In the genomic region with DNA sequence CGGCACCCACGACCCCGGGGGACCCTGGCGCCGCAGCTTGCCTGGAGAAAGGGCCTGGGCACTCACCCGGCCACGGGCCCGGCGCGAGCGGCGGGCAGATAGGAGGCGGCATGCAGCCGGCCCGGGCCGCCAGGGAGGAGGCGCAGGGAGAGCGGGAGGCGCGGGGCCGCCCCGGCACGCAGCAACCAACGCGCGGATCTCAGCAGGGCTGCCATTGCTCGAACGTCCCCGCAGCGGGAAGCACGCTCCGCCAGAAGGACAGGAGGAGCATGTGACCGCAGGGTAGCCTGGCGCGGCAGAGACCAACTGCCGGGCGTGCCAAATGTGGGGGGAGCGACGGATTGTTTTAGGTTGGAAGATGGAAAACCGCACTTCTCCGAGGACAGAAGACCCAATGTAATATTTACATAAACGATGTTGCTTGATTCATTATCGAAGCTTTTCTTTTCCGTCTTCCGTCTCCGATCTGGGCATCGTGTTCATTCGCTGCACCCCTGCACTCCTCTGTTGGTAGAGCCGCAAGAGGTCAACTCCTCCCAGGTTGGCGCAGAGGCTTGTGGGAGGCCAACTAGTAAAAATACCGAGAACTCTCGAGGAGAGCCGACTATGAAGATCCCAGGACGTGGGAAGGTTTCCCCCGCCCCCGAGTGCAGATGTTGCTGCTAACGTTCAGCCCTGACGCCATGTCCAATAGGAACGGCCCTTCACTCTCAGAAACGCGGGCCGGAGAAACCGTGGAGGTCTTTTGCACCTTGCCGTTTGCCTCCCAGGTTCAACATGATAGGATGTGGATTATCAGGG, we compare ENCODE assay signal across 8 cellular contexts. TPM values are rescaled to one million over a fixed set of nuclear protein-coding genes. Genes with fewer than 3 reads are reported as not detected.
DNase-seq lines count a peak whose midpoint lies in the region; ATAC-seq and TF ChIP-seq lines count a peak whose summit lies in the region.

A gene (minus strand): TSS at position 257 of the 801 bp plus-strand sequence. CDS start 42 bp downstream, at position 215.

- DNase-seq in DMS79 (lab: John Stamatoyannopoulos, UW) (peak; percentile 96), Karpas-422 (peak; percentile 97), RKO (ENCODE audit: low spot score) (peak; percentile 97), activated T-helper 1 cell treated with Interleukin-2 at 50 U/mL for 16 hours (ENCODE audit: low read depth) (peak; percentile 78), esophagus muscularis mucosa (ENCODE audit: extremely low spot score) (peak; percentile 98)
- DNase-seq in stimulated activated CD8-positive, alpha-beta memory T cell treated with anti-CD3 and anti-CD28 coated beads, Interleukin-7, amount 100 ng/mL, for 4 hours (ENCODE audit: low read depth in 2 of 2): peak; percentile 87

- intact Hi-C loops in esophagus muscularis mucosa (cut with DNase I): no loop called here

- H3K9ac ChIP-seq in Karpas-422 (ENCODE audit: low read length): peak within 1 kb of the TSS; percentile 97

- peaks cover 51% of the 10 kb centered on the region for H3K79me2 ChIP-seq in Karpas-422 (ENCODE audit: low read length)

- H3K9me2 ChIP-seq in Karpas-422 (replicated peaks; ENCODE audit: insufficient read depth, low read length): no peaks in the 10 kb centered on the region

- no peak for TF ChIP-seq POLR2A in esophagus muscularis mucosa (IDR thresholded peaks at IDR 0.05; ENCODE audit: low read depth)

- H3K27ac ChIP-seq in Karpas-422 (ENCODE audit: low read length): peak within 1 kb of the TSS; percentile 56
- H3K27ac ChIP-seq in esophagus muscularis mucosa (replicated peaks in 1 of 4): peak within 1 kb of the TSS; percentile 82 to 86 (median 82)
- H3K27ac ChIP-seq in muscle layer of duodenum (ENCODE audit: low read length): peak within 1 kb of the TSS; percentile 93

- H3K4me1 ChIP-seq in Karpas-422 (ENCODE audit: low read length) (peaks cover 22% of the 10 kb centered on the region), esophagus muscularis mucosa (peaks cover 25 to 45% (median 27%) of the 10 kb centered on the region in 4 donors), muscle layer of duodenum (ENCODE audit: control insufficient read depth in 1 of 2, insufficient read depth in 2 of 2, low read length in 2 of 2) (peaks cover 0 to 32% of the 10 kb centered on the region in 2 donors)

- H3K9me3 ChIP-seq in Karpas-422 (ENCODE audit: low read length) (no peaks in the 10 kb centered on the region), esophagus muscularis mucosa (no peaks in the 10 kb centered on the region), muscle layer of duodenum (ENCODE audit: control insufficient read depth in 1 of 2, low read length in 2 of 2) (no peaks in the 10 kb centered on the region)

- H3K27me3 ChIP-seq in Karpas-422 (ENCODE audit: low read length): no peaks in the 10 kb centered on the region
- H3K27me3 ChIP-seq in esophagus muscularis mucosa: no peaks in the 10 kb centered on the region
- no peaks in the 10 kb centered on the region for H3K27me3 ChIP-seq in muscle layer of duodenum (ENCODE audit: low read depth, low read length)

- peak in 1 of 3 experiments; percentile 25 for TF ChIP-seq CTCF in esophagus muscularis mucosa (IDR thresholded peaks at IDR 0.05)

- H3K36me3 ChIP-seq in Karpas-422 (ENCODE audit: insufficient read depth, low read length): peaks cover 29% of the 10 kb centered on the region; the same call in 1 of the 2 replicates
- H3K36me3 ChIP-seq in esophagus muscularis mucosa: peaks cover 0 to 17% (median 10%) of the 10 kb centered on the region in 4 donors
- peaks cover 11 to 15% of the 10 kb centered on the region in 2 donors for H3K36me3 ChIP-seq in muscle layer of duodenum (ENCODE audit: control insufficient read depth in 1 of 2, insufficient read depth in 2 of 2, low read length in 2 of 2)

- under 1% methylated on average over 24 of the region's 64 CpGs for WGBS in esophagus muscularis mucosa

- H3K4me2 ChIP-seq in Karpas-422 (ENCODE audit: low read depth, low read length, poor library complexity, severe bottlenecking): peak within 1 kb of the TSS; percentile 84

- ATAC-seq in GM21786 (IDR thresholded peaks at IDR 0.05; ENCODE audit: unreplicated experiment): peak; percentile 94

- H3K4me3 ChIP-seq in Karpas-422 (ENCODE audit: low read length): peak within 1 kb of the TSS; percentile 92
- peak within 1 kb of the TSS; percentile 84 to 98 (median 95) for H3K4me3 ChIP-seq in esophagus muscularis mucosa
- peak within 1 kb of the TSS; percentile 94 to 100 for H3K4me3 ChIP-seq in muscle layer of duodenum (ENCODE audit: low read depth in 1 of 2, low read length in 2 of 2)

- TF ChIP-seq EP300 in esophagus muscularis mucosa (IDR thresholded peaks at IDR 0.05): no peak

- H2AFZ ChIP-seq in Karpas-422 (ENCODE audit: low read length): peak within 1 kb of the TSS; percentile 79

- H4K20me1 ChIP-seq in Karpas-422 (ENCODE audit: insufficient read depth, low read depth, low read length): peaks cover 43% of the 10 kb centered on the region

RNA-seq across cellular contexts. Expression of the gene that starts here (rescaled TPM):
- 62.9 and 82.7 TPM in 2 replicates for total RNA-seq in Karpas-422 (2014; rRNA removed; shearing (Covaris generic); ENCODE audit: low replicate concordance)
- 10 to 100 TPM; 38.4 to 44.6 (median 43.0) TPM for total RNA-seq in esophagus muscularis mucosa

Comparison
In these comparisons a context has a peak if more than half of its experiments do, and no peak if none do; other contexts are left out.
1. Peak in every context shown above with its lines: DNase-seq, ATAC-seq, H3K4me3 ChIP-seq and H3K27ac ChIP-seq.